20 cellular contexts compared by ENCODE assay signal in genomic region chr2:1413156-1413690, GRCh38. TPM values are rescaled to one million over a fixed set of nuclear protein-coding genes. Genes with fewer than 3 reads are reported as not detected.
A peak's percentile ranks its signal among the peaks of the same experiment; 100 is the strongest.
DNase-seq lines count a peak whose midpoint lies in the region; ATAC-seq and TF ChIP-seq lines count a peak whose summit lies in the region.
"Had no signal": no experiment of that assay in that cellular context is flagged by ENCODE, and none has a peak within 500 bp of the region (broad histone marks: within the 10 kb centered on the region; RNA-seq: fewer than 3 reads in every experiment).

TSS of gene TPO (plus strand) at chr2:1413463. CDS start at chr2:1414409, 946 bp downstream.

- no peaks in the 10 kb centered on the region for H3K36me3 Mint-ChIP-seq in GM23338 (ENCODE audit: low read depth)
- no peaks in the 10 kb centered on the region for H3K36me3 Mint-ChIP-seq in nephron progenitor cell (ENCODE audit: low read depth)
- H3K36me3 Mint-ChIP-seq: CD8-positive, alpha-beta T cell had no signal

- no peaks in the 10 kb centered on the region for H3F3A ChIP-seq in GM23338 (replicated peaks; ENCODE audit: low read depth)

- H3K27me3 Mint-ChIP-seq in GM23338 (ENCODE audit: insufficient read depth, low read depth, poor library complexity) (peaks cover 14% of the 10 kb centered on the region), nephron progenitor cell (ENCODE audit: low read depth, poor library complexity) (peaks cover 18% of the 10 kb centered on the region)

- TF ChIP-seq CTCF in GM23338 (conservative IDR thresholded peaks at IDR 0.05; ENCODE audit: low read depth in 2 of 2) (no peak), ascending aorta (IDR thresholded peaks at IDR 0.05) (no peak), nephron progenitor cell (IDR thresholded peaks at IDR 0.05) (no peak), subcutaneous adipose tissue (IDR thresholded peaks at IDR 0.05; ENCODE audit: low read depth) (no peak)

- H3K27ac Mint-ChIP-seq in GM23338 (0 out of 2 replicates have a peak within 1 kb of the TSS, but pooled peaks have one; percentile 20), nephron progenitor cell (peak within 1 kb of the TSS; percentile 97)
- H3K27ac Mint-ChIP-seq: CD8-positive, alpha-beta T cell; HFFc6 had no signal

- H3K4me1 Mint-ChIP-seq in GM23338: peaks cover 22% of the 10 kb centered on the region
- peaks cover 46% of the 10 kb centered on the region for H3K4me1 Mint-ChIP-seq in nephron progenitor cell

- H3K79me2 ChIP-seq in GM23338 (replicated peaks; ENCODE audit: insufficient read depth): no peaks in the 10 kb centered on the region

- H3K27ac ChIP-seq in GM23338 (ENCODE audit: low read depth) (no peak within 1 kb of the TSS), ascending aorta (no peak within 1 kb of the TSS)
- H3K27ac ChIP-seq: A549, C4-2B, HL-60 had no signal

- H3K4me1 ChIP-seq in GM23338 (ENCODE audit: insufficient read depth) (no peaks in the 10 kb centered on the region), ascending aorta (no peaks in the 10 kb centered on the region)
- H3K4me1 ChIP-seq: A549, BE2C had no signal

- DNase-seq in GM23338 (ENCODE audit: low spot score): no peak
- no peak for DNase-seq in ascending aorta (ENCODE audit: low spot score in 2 of 2)
- peak; percentile 28 for DNase-seq in nephron progenitor cell
- DNase-seq in NCI-H1930 (lab: John Stamatoyannopoulos, UW): no peak
- DNase-seq in NCI-H187 (lab: John Stamatoyannopoulos, UW): no peak
- DNase-seq: BE2C; CD8-positive, alpha-beta T cell; COR-L47; DMS153; DMS79 treated with DMSO at 0.1 percent for 48 hours; EL; HCEC 1CT; HFFc6 had no signal

- ATAC-seq in GM23338: no peak
- ATAC-seq in GM21381 (IDR thresholded peaks at IDR 0.05; ENCODE audit: unreplicated experiment): no peak
- ATAC-seq: A549; CD8-positive, alpha-beta T cell had no signal

- H2AFZ ChIP-seq in GM23338: no peak within 1 kb of the TSS

- intact Hi-C loops in ascending aorta (cut with DNase I): no loop called here

- H3K27me3 ChIP-seq in GM23338 (ENCODE audit: insufficient read depth): no peaks in the 10 kb centered on the region
- no peaks in the 10 kb centered on the region for H3K27me3 ChIP-seq in ascending aorta
- H3K27me3 ChIP-seq: BE2C had no signal

- H3K9me3 ChIP-seq in ascending aorta: no peaks in the 10 kb centered on the region
- H3K9me3 ChIP-seq: BE2C had no signal

- no peak within 1 kb of the TSS for H3K4me2 ChIP-seq in GM23338
- H3K4me2 ChIP-seq: A549 had no signal

- H3K4me3 Mint-ChIP-seq in GM23338: no peak within 1 kb of the TSS
- peak within 1 kb of the TSS; percentile 49 for H3K4me3 Mint-ChIP-seq in nephron progenitor cell
- H3K4me3 Mint-ChIP-seq: CD8-positive, alpha-beta T cell; HFFc6 had no signal

- 0 out of 2 replicates have a peak, but pooled peaks cover 6% of the 10 kb centered on the region for H3K9me2 ChIP-seq in GM23338 (ENCODE audit: insufficient read depth)

- H3K4me3 ChIP-seq in GM23338: no peak within 1 kb of the TSS
- no peak within 1 kb of the TSS for H3K4me3 ChIP-seq in ascending aorta
- H3K4me3 ChIP-seq: A549 had no signal

- no peaks in the 10 kb centered on the region for H3K36me3 ChIP-seq in GM23338 (ENCODE audit: insufficient read depth)
- no peaks in the 10 kb centered on the region for H3K36me3 ChIP-seq in ascending aorta
- H3K36me3 ChIP-seq: BE2C had no signal

- H3K9me3 Mint-ChIP-seq in GM23338 (no peaks in the 10 kb centered on the region), nephron progenitor cell (peaks cover 9% of the 10 kb centered on the region)
- H3K9me3 Mint-ChIP-seq: CD8-positive, alpha-beta T cell had no signal

- no peaks in the 10 kb centered on the region for H4K20me1 ChIP-seq in GM23338 (replicated peaks; ENCODE audit: insufficient read depth)

TF ChIP-seq in GM23338, 12 proteins besides CTCF, POLR2A, EP300 and RAD21 (continues in another document):
- TF ChIP-seq ZNF462 (CRISPR knock-in tag; IDR thresholded peaks at IDR 0.05): no peak
- TF ChIP-seq POLR2AphosphoS5 (IDR thresholded peaks at IDR 0.05; ENCODE audit: low read depth): no peak
- TF ChIP-seq EZH2 (IDR thresholded peaks at IDR 0.05; ENCODE audit: low read depth, unreplicated experiment): no peak
- TF ChIP-seq REST (IDR thresholded peaks at IDR 0.05; ENCODE audit: unreplicated experiment): no peak
- no peak for TF ChIP-seq JUNB (IDR thresholded peaks at IDR 0.05; ENCODE audit: unreplicated experiment)

RNA-seq across cellular contexts. Expression of gene TPO, which starts in this region (rescaled TPM):
- not detected in 2 replicates for total RNA-seq in GM23338 (2014; rRNA removed; shearing (Covaris generic))
- polyA plus RNA-seq in GM23338 (2016; fragmentation: Nextera tagmentation; extraction: Ambion mirVana): 0.31 and 0.74 TPM in 2 replicates
- total RNA-seq in ascending aorta: 52.5 TPM
- 10 to 100 TPM in 3 of 4 donors, 1 to 10 TPM in 1; 5.9 to 22.2 (median 15.4) TPM for total RNA-seq in subcutaneous adipose tissue
- total RNA-seq: CD8-positive, alpha-beta T cell; H1; HFFc6 had no signal
- polyA plus RNA-seq: AG04450, H1 had no signal
